ENCODE assay signal across 12 cellular contexts in genomic region chr20:62360854-62361798, GRCh38. TPM values are rescaled to one million over a fixed set of nuclear protein-coding genes. Genes with fewer than 3 reads are reported as not detected.
DNase-seq lines count a peak whose midpoint lies in the region; ATAC-seq and TF ChIP-seq lines count a peak whose summit lies in the region.
"Had no signal": no experiment of that assay in that cellular context is flagged by ENCODE, and none has a peak within 500 bp of the region (broad histone marks: within the 10 kb centered on the region; RNA-seq: fewer than 3 reads in every experiment).

No MANE protein-coding gene starts in this region.

- H3K36me3 ChIP-seq in ES-I3 (ENCODE audit: insufficient read depth, low read length), result no peaks in the 10 kb centered on the region; the same call in 1 of the 2 replicates
- peaks cover 38% of the 10 kb centered on the region for H3K36me3 ChIP-seq in WERI-Rb-1
- no peaks in the 10 kb centered on the region for H3K36me3 ChIP-seq in hepatocyte (replicated peaks; ENCODE audit: insufficient read depth, low read depth)
- H3K36me3 ChIP-seq in rectal smooth muscle tissue (ENCODE audit: control insufficient read depth, insufficient read depth, low read length), result peaks cover 4% of the 10 kb centered on the region

- H3K27me3 ChIP-seq in WERI-Rb-1 (ENCODE audit: insufficient read depth, low read depth, severe bottlenecking) (no peaks in the 10 kb centered on the region), hepatocyte (no peaks in the 10 kb centered on the region), rectal smooth muscle tissue (ENCODE audit: control insufficient read depth, insufficient read depth, low read length) (no peaks in the 10 kb centered on the region)

- no peak overlapping the region for H3K27ac ChIP-seq in WERI-Rb-1
- H3K27ac ChIP-seq in hepatocyte, result peak overlapping the region; percentile 82
- H3K27ac ChIP-seq in rectal smooth muscle tissue (ENCODE audit: low read depth, low read length), result peak overlapping the region; percentile 90
- H3K27ac ChIP-seq: SK-N-MC had no signal

- no peak overlapping the region for H3K27ac Mint-ChIP-seq in activated CD4-positive, alpha-beta T cell treated with anti-CD3 and anti-CD28 coated beads, Interleukin-2, amount 10 ng/mL, durations not matched to agents 7 days and 5 days
- H3K27ac Mint-ChIP-seq: activated CD8-positive, alpha-beta T cell treated with anti-CD3 and anti-CD28 coated beads, Interleukin-2, amount 10 ng/mL, durations not matched to agents 7 days and 5 days; CD14-positive monocyte had no signal

- H3K79me2 ChIP-seq in hepatocyte, result peaks cover 90% of the 10 kb centered on the region

- no peak overlapping the region for H3K4me3 ChIP-seq in WERI-Rb-1 (ENCODE audit: low read depth, low read length)
- H3K4me3 ChIP-seq in hepatocyte, result no peak overlapping the region
- no peak overlapping the region for H3K4me3 ChIP-seq in rectal smooth muscle tissue (ENCODE audit: low read length)
- H3K4me3 ChIP-seq: SK-N-MC had no signal

- POLR2A ChIA-PET in activated CD4-positive, alpha-beta T cell treated with anti-CD3 and anti-CD28 coated beads, Interleukin-2, amount 10 ng/mL, durations not matched to agents 7 days and 5 days (lab: Charles Lee), result no interaction called here

- CTCF ChIA-PET in activated CD4-positive, alpha-beta T cell treated with anti-CD3 and anti-CD28 coated beads, Interleukin-2, amount 10 ng/mL, durations not matched to agents 7 days and 5 days (lab: Charles Lee), result no interaction called here

- peak; percentile 8 for DNase-seq in WERI-Rb-1
- DNase-seq in hepatocyte (ENCODE audit: low spot score), result peak; percentile 41
- no peak for DNase-seq in activated CD4-positive, alpha-beta T cell treated with anti-CD3 and anti-CD28 coated beads, Interleukin-2, amount 10 ng/mL, durations not matched to agents 7 days and 5 days
- no peak for DNase-seq in T-helper 9 cell
- no peak for DNase-seq in KBM-7
- DNase-seq: activated CD8-positive, alpha-beta T cell treated with anti-CD3 and anti-CD28 coated beads, Interleukin-2, amount 10 ng/mL, durations not matched to agents 7 days and 5 days had no signal

- peak overlapping the region; percentile 91 for H3K4me2 ChIP-seq in hepatocyte

- in situ Hi-C loops in KBM-7 (cut with MboI; ENCODE audit: low pct_unique_long_range_greater_than_20kb, low sequenced_read_pairs), result no loop called here

- WGBS in hepatocyte (ENCODE audit: low lambda C conversion rate, missing lambda C conversion rate), result 65% methylated on average over 25 of the region's 25 CpGs

- no peaks in the 10 kb centered on the region for H3K36me3 Mint-ChIP-seq in activated CD4-positive, alpha-beta T cell treated with anti-CD3 and anti-CD28 coated beads, Interleukin-2, amount 10 ng/mL, durations not matched to agents 7 days and 5 days (ENCODE audit: low read depth)
- H3K36me3 Mint-ChIP-seq: CD14-positive monocyte had no signal

- H3K9me3 Mint-ChIP-seq in activated CD4-positive, alpha-beta T cell treated with anti-CD3 and anti-CD28 coated beads, Interleukin-2, amount 10 ng/mL, durations not matched to agents 7 days and 5 days, result no peaks in the 10 kb centered on the region
- H3K9me3 Mint-ChIP-seq: neural crest cell had no signal

- H3K9me3 ChIP-seq in ES-I3 (ENCODE audit: control insufficient read depth, insufficient read depth, low read length), result no peaks in the 10 kb centered on the region
- no peaks in the 10 kb centered on the region for H3K9me3 ChIP-seq in WERI-Rb-1 (ENCODE audit: severe bottlenecking)
- H3K9me3 ChIP-seq in hepatocyte (ENCODE audit: low read depth), result no peaks in the 10 kb centered on the region

- no peak overlapping the region for H2AFZ ChIP-seq in hepatocyte

- H3K4me1 Mint-ChIP-seq in activated CD4-positive, alpha-beta T cell treated with anti-CD3 and anti-CD28 coated beads, Interleukin-2, amount 10 ng/mL, durations not matched to agents 7 days and 5 days, result no peaks in the 10 kb centered on the region
- H3K4me1 Mint-ChIP-seq: CD14-positive monocyte had no signal

- ATAC-seq in GM19023 (IDR thresholded peaks at IDR 0.05; ENCODE audit: unreplicated experiment), result no peak
- ATAC-seq: activated CD8-positive, alpha-beta T cell treated with anti-CD3 and anti-CD28 coated beads, Interleukin-2, amount 10 ng/mL, durations not matched to agents 7 days and 5 days had no signal

- TF ChIP-seq CTCF in WERI-Rb-1 (IDR thresholded peaks at IDR 0.05; ENCODE audit: low read depth, low read length) (no peak), hepatocyte (IDR thresholded peaks at IDR 0.05; ENCODE audit: poor library complexity) (no peak)

- H3K9me2 ChIP-seq in hepatocyte (replicated peaks; ENCODE audit: insufficient read depth), result no peaks in the 10 kb centered on the region

- H4K20me1 ChIP-seq in hepatocyte (ENCODE audit: insufficient read depth, poor library complexity, severe bottlenecking), result peaks cover 33% of the 10 kb centered on the region

- H3K9ac ChIP-seq in ES-I3 (ENCODE audit: low read depth, low read length) (peak overlapping the region; percentile 13; the same call in 1 of the 2 replicates), rectal smooth muscle tissue (ENCODE audit: low read length) (no peak overlapping the region)

- no peak overlapping the region for H3K4me3 Mint-ChIP-seq in activated CD4-positive, alpha-beta T cell treated with anti-CD3 and anti-CD28 coated beads, Interleukin-2, amount 10 ng/mL, durations not matched to agents 7 days and 5 days
- H3K4me3 Mint-ChIP-seq: activated CD8-positive, alpha-beta T cell treated with anti-CD3 and anti-CD28 coated beads, Interleukin-2, amount 10 ng/mL, durations not matched to agents 7 days and 5 days; CD14-positive monocyte; neural crest cell had no signal

- peaks cover 9% of the 10 kb centered on the region for H3K27me3 Mint-ChIP-seq in activated CD4-positive, alpha-beta T cell treated with anti-CD3 and anti-CD28 coated beads, Interleukin-2, amount 10 ng/mL, durations not matched to agents 7 days and 5 days

- peaks cover 70% of the 10 kb centered on the region for H3K4me1 ChIP-seq in ES-I3 (ENCODE audit: insufficient read depth, low read length)
- peaks cover 86% of the 10 kb centered on the region for H3K4me1 ChIP-seq in hepatocyte (ENCODE audit: insufficient read depth)
- peaks cover 76% of the 10 kb centered on the region for H3K4me1 ChIP-seq in rectal smooth muscle tissue (ENCODE audit: control insufficient read depth, insufficient read depth, low read length)

RNA-seq across cellular contexts. Expression of gene LAMA5, which starts 6.0 kb away (rescaled TPM):
- 44.6 and 71.3 TPM in 2 replicates for total RNA-seq in hepatocyte
- polyA plus RNA-seq in hepatocyte, result 252 and 313 TPM in 2 replicates
- under 1 TPM; 0.64 to 0.67 TPM for total RNA-seq in activated CD4-positive, alpha-beta T cell treated with anti-CD3 and anti-CD28 coated beads, Interleukin-2, amount 10 ng/mL, durations not matched to agents 7 days and 5 days
- polyA plus RNA-seq: CD14-positive monocyte had no signal

RNA-seq across cellular contexts. Expression of gene RPS21, which starts 25.8 kb away (rescaled TPM):
- total RNA-seq in hepatocyte, result 1,754 and 2,772 TPM in 2 replicates
- 444 and 460 TPM in 2 replicates for polyA plus RNA-seq in hepatocyte
- 1,000 to 10,000 TPM; 1,391 to 1,979 TPM for total RNA-seq in activated CD4-positive, alpha-beta T cell treated with anti-CD3 and anti-CD28 coated beads, Interleukin-2, amount 10 ng/mL, durations not matched to agents 7 days and 5 days

RNA-seq across cellular contexts. Expression of gene CABLES2, which starts 46.0 kb away (rescaled TPM):
- 8.6 and 12.0 TPM in 2 replicates for total RNA-seq in hepatocyte
- 17.7 and 19.1 TPM in 2 replicates for polyA plus RNA-seq in hepatocyte
- 10 to 100 TPM; 19.1 to 22.5 TPM for total RNA-seq in activated CD4-positive, alpha-beta T cell treated with anti-CD3 and anti-CD28 coated beads, Interleukin-2, amount 10 ng/mL, durations not matched to agents 7 days and 5 days

RNA-seq across cellular contexts. Expression of gene ADRM1, which starts 58.3 kb away (rescaled TPM):
- 103 and 116 TPM in 2 replicates for total RNA-seq in hepatocyte
- polyA plus RNA-seq in hepatocyte, result 143 and 144 TPM in 2 replicates
- 10 to 100 TPM; 86.1 to 90.1 TPM for total RNA-seq in activated CD4-positive, alpha-beta T cell treated with anti-CD3 and anti-CD28 coated beads, Interleukin-2, amount 10 ng/mL, durations not matched to agents 7 days and 5 days

Comparison
In these comparisons a context has a peak if more than half of its experiments do, and no peak if none do; other contexts are left out.
1. DNase-seq: peak in WERI-Rb-1 (single experiment) and hepatocyte (single experiment); none in activated CD4-positive, alpha-beta T cell treated with anti-CD3 and anti-CD28 coated beads, Interleukin-2, amount 10 ng/mL, durations not matched to agents 7 days and 5 days (single experiment), T-helper 9 cell (single experiment) and KBM-7 (single experiment).
2. RNA of gene LAMA5, which starts 6.0 kb away (total RNA-seq): 44.6 to 71.3 TPM in hepatocyte; 0.64 to 0.67 TPM in activated CD4-positive, alpha-beta T cell treated with anti-CD3 and anti-CD28 coated beads, Interleukin-2, amount 10 ng/mL, durations not matched to agents 7 days and 5 days; every median in the first group is over 10 times any median in the second.